11 cellular contexts compared by ENCODE assay signal in genomic region chr2:101998556-101999121, GRCh38. TPM values are rescaled to one million over a fixed set of nuclear protein-coding genes. Genes with fewer than 3 reads are reported as not detected.
DNase-seq lines count a peak whose midpoint lies in the region; ATAC-seq lines count a peak whose summit lies in the region.
"Had no signal": no experiment of that assay in that cellular context is flagged by ENCODE, and none has a peak within 500 bp of the region (broad histone marks: within the 10 kb centered on the region; RNA-seq: fewer than 3 reads in every experiment).

No MANE protein-coding gene starts in this region.

- peaks cover 5% of the 10 kb centered on the region for H3K9me3 Mint-ChIP-seq in activated T-cell treated with anti-CD3 and anti-CD28 coated beads, Interleukin-2, amount 50 U/mL, for 24 hours
- H3K9me3 Mint-ChIP-seq in activated naive CD8-positive, alpha-beta T cell treated with anti-CD3 and anti-CD28 coated beads, Interleukin-2, amount 50 U/mL, for 24 hours = no peaks in the 10 kb centered on the region
- no peaks in the 10 kb centered on the region for H3K9me3 Mint-ChIP-seq in stimulated activated naive B cell treated with anti-CD40 and anti-IgM and Interleukin-4, amounts not matched to agents 10 μg/mL and 1 μg/mL and 100 μg/mL, for 72 hours
- H3K9me3 Mint-ChIP-seq: naive thymus-derived CD8-positive, alpha-beta T cell had no signal

- no peak overlapping the region for H3K4me2 ChIP-seq in Karpas-422 (ENCODE audit: low read depth, low read length, poor library complexity, severe bottlenecking)
- H3K4me2 ChIP-seq: SK-N-SH had no signal

- no peaks in the 10 kb centered on the region for H3K9me2 ChIP-seq in Karpas-422 (replicated peaks; ENCODE audit: insufficient read depth, low read length)
- H3K9me2 ChIP-seq: SK-N-SH had no signal

- H3K36me3 ChIP-seq in Karpas-422 (ENCODE audit: insufficient read depth, low read length) = no peaks in the 10 kb centered on the region

- no peak overlapping the region for H2AFZ ChIP-seq in Karpas-422 (ENCODE audit: low read length)

- no peak overlapping the region for H3K27ac ChIP-seq in Karpas-422 (ENCODE audit: low read length)
- H3K27ac ChIP-seq: upper lobe of left lung had no signal

- H3K27me3 ChIP-seq in Karpas-422 (ENCODE audit: low read length) = no peaks in the 10 kb centered on the region
- H3K27me3 ChIP-seq: upper lobe of left lung had no signal

- H3K27ac Mint-ChIP-seq in activated T-cell treated with anti-CD3 and anti-CD28 coated beads, Interleukin-2, amount 50 U/mL, for 24 hours = peak overlapping the region; percentile 97
- H3K27ac Mint-ChIP-seq in activated naive CD8-positive, alpha-beta T cell treated with anti-CD3 and anti-CD28 coated beads, Interleukin-2, amount 50 U/mL, for 24 hours = peak overlapping the region; percentile 76
- no peak overlapping the region for H3K27ac Mint-ChIP-seq in stimulated activated naive B cell treated with anti-CD40 and anti-IgM and Interleukin-4, amounts not matched to agents 10 μg/mL and 1 μg/mL and 100 μg/mL, for 72 hours
- H3K27ac Mint-ChIP-seq: naive thymus-derived CD8-positive, alpha-beta T cell had no signal

- H3K4me3 ChIP-seq in Karpas-422 (ENCODE audit: low read length) = no peak overlapping the region
- H3K4me3 ChIP-seq: upper lobe of left lung had no signal

- H3K9me3 ChIP-seq in Karpas-422 (ENCODE audit: low read length) = no peaks in the 10 kb centered on the region
- H3K9me3 ChIP-seq: SK-N-SH, upper lobe of left lung had no signal

- H3K4me1 ChIP-seq in Karpas-422 (ENCODE audit: low read length) = no peaks in the 10 kb centered on the region
- H3K4me1 ChIP-seq: upper lobe of left lung had no signal

- H3K36me3 Mint-ChIP-seq in activated T-cell treated with anti-CD3 and anti-CD28 coated beads, Interleukin-2, amount 50 U/mL, for 24 hours (ENCODE audit: low read depth) = no peaks in the 10 kb centered on the region
- no peaks in the 10 kb centered on the region for H3K36me3 Mint-ChIP-seq in activated naive CD8-positive, alpha-beta T cell treated with anti-CD3 and anti-CD28 coated beads, Interleukin-2, amount 50 U/mL, for 24 hours (ENCODE audit: low read depth)
- no peaks in the 10 kb centered on the region for H3K36me3 Mint-ChIP-seq in stimulated activated naive B cell treated with anti-CD40 and anti-IgM and Interleukin-4, amounts not matched to agents 10 μg/mL and 1 μg/mL and 100 μg/mL, for 72 hours
- H3K36me3 Mint-ChIP-seq: naive thymus-derived CD8-positive, alpha-beta T cell had no signal

- DNase-seq in activated T-cell treated with anti-CD3 and anti-CD28 coated beads, Interleukin-2, amount 50 U/mL, for 24 hours = peak; percentile 42
- DNase-seq in activated T-cell treated with anti-CD3 and anti-CD28 coated beads for 4 hours = no peak
- peak; percentile 42 for DNase-seq in Karpas-422
- DNase-seq in activated naive CD8-positive, alpha-beta T cell treated with anti-CD3 and anti-CD28 coated beads, Interleukin-2, amount 50 U/mL, for 24 hours = no peak
- DNase-seq in stimulated activated naive B cell treated with anti-CD40 and anti-IgM and Interleukin-4, amounts not matched to agents 10 μg/mL and 1 μg/mL and 100 μg/mL, for 72 hours = no peak
- DNase-seq in occipital lobe (lab: John Stamatoyannopoulos, UW) = no peak
- DNase-seq: naive thymus-derived CD8-positive, alpha-beta T cell; SK-N-SH; upper lobe of left lung had no signal

- H3K27me3 Mint-ChIP-seq in activated T-cell treated with anti-CD3 and anti-CD28 coated beads, Interleukin-2, amount 50 U/mL, for 24 hours = peaks cover 6% of the 10 kb centered on the region
- peaks cover 8% of the 10 kb centered on the region for H3K27me3 Mint-ChIP-seq in activated naive CD8-positive, alpha-beta T cell treated with anti-CD3 and anti-CD28 coated beads, Interleukin-2, amount 50 U/mL, for 24 hours
- peaks cover 5 to 11% of the 10 kb centered on the region in 2 donors for H3K27me3 Mint-ChIP-seq in stimulated activated naive B cell treated with anti-CD40 and anti-IgM and Interleukin-4, amounts not matched to agents 10 μg/mL and 1 μg/mL and 100 μg/mL, for 72 hours

- no peaks in the 10 kb centered on the region for H4K20me1 ChIP-seq in Karpas-422 (ENCODE audit: insufficient read depth, low read depth, low read length)

- H3K9ac ChIP-seq in Karpas-422 (ENCODE audit: low read length) = no peak overlapping the region
- H3K9ac ChIP-seq: SK-N-SH had no signal

- peak; percentile 62 for ATAC-seq in activated naive CD8-positive, alpha-beta T cell treated with anti-CD3 and anti-CD28 coated beads, Interleukin-2, amount 50 U/mL, for 24 hours
- peak; percentile 54 to 70 for ATAC-seq in stimulated activated naive B cell treated with anti-CD40 and anti-IgM and Interleukin-4, amounts not matched to agents 10 μg/mL and 1 μg/mL and 100 μg/mL, for 72 hours (replicated peaks)
- ATAC-seq in HG03457 (IDR thresholded peaks at IDR 0.05; ENCODE audit: unreplicated experiment) (no peak), esophagus mucosa (no peak)

- H3K4me3 Mint-ChIP-seq in activated T-cell treated with anti-CD3 and anti-CD28 coated beads, Interleukin-2, amount 50 U/mL, for 24 hours = peak overlapping the region; percentile 56
- peak overlapping the region; percentile 28 for H3K4me3 Mint-ChIP-seq in activated naive CD8-positive, alpha-beta T cell treated with anti-CD3 and anti-CD28 coated beads, Interleukin-2, amount 50 U/mL, for 24 hours
- no peak overlapping the region for H3K4me3 Mint-ChIP-seq in stimulated activated naive B cell treated with anti-CD40 and anti-IgM and Interleukin-4, amounts not matched to agents 10 μg/mL and 1 μg/mL and 100 μg/mL, for 72 hours
- H3K4me3 Mint-ChIP-seq: naive thymus-derived CD8-positive, alpha-beta T cell had no signal

- peaks cover 44% of the 10 kb centered on the region for H3K4me1 Mint-ChIP-seq in activated T-cell treated with anti-CD3 and anti-CD28 coated beads, Interleukin-2, amount 50 U/mL, for 24 hours (ENCODE audit: low read depth)
- peaks cover 23% of the 10 kb centered on the region for H3K4me1 Mint-ChIP-seq in activated naive CD8-positive, alpha-beta T cell treated with anti-CD3 and anti-CD28 coated beads, Interleukin-2, amount 50 U/mL, for 24 hours
- peaks cover 0 to 1% of the 10 kb centered on the region in 2 donors for H3K4me1 Mint-ChIP-seq in stimulated activated naive B cell treated with anti-CD40 and anti-IgM and Interleukin-4, amounts not matched to agents 10 μg/mL and 1 μg/mL and 100 μg/mL, for 72 hours

- H3K79me2 ChIP-seq in Karpas-422 (ENCODE audit: low read length) = no peaks in the 10 kb centered on the region

RNA-seq across cellular contexts. Expression of gene IL1R2, which starts 6.9 kb away (rescaled TPM):
- total RNA-seq in Karpas-422 (2014; rRNA removed; shearing (Covaris generic); ENCODE audit: low replicate concordance) = not detected in 2 replicates
- total RNA-seq in occipital lobe (not detected), esophagus mucosa (19.0 TPM)
- total RNA-seq: naive thymus-derived CD8-positive, alpha-beta T cell had no signal

Comparison
In these comparisons a context has a peak if more than half of its experiments do, and no peak if none do; other contexts are left out.
1. DNase-seq: peak in activated T-cell treated with anti-CD3 and anti-CD28 coated beads, Interleukin-2, amount 50 U/mL, for 24 hours (single experiment) and Karpas-422 (single experiment); none in activated T-cell treated with anti-CD3 and anti-CD28 coated beads for 4 hours (single experiment), activated naive CD8-positive, alpha-beta T cell treated with anti-CD3 and anti-CD28 coated beads, Interleukin-2, amount 50 U/mL, for 24 hours (single experiment), stimulated activated naive B cell treated with anti-CD40 and anti-IgM and Interleukin-4, amounts not matched to agents 10 μg/mL and 1 μg/mL and 100 μg/mL, for 72 hours (single experiment) and occipital lobe (single experiment).
2. H3K4me3 Mint-ChIP-seq: peak in activated T-cell treated with anti-CD3 and anti-CD28 coated beads, Interleukin-2, amount 50 U/mL, for 24 hours (single experiment) and activated naive CD8-positive, alpha-beta T cell treated with anti-CD3 and anti-CD28 coated beads, Interleukin-2, amount 50 U/mL, for 24 hours (single experiment); none in stimulated activated naive B cell treated with anti-CD40 and anti-IgM and Interleukin-4, amounts not matched to agents 10 μg/mL and 1 μg/mL and 100 μg/mL, for 72 hours (0 of 2).
3. ATAC-seq: peak in activated naive CD8-positive, alpha-beta T cell treated with anti-CD3 and anti-CD28 coated beads, Interleukin-2, amount 50 U/mL, for 24 hours (single experiment) and stimulated activated naive B cell treated with anti-CD40 and anti-IgM and Interleukin-4, amounts not matched to agents 10 μg/mL and 1 μg/mL and 100 μg/mL, for 72 hours (2 of 2); none in HG03457 (single experiment) and esophagus mucosa (single experiment).
4. RNA of gene IL1R2, which starts 6.9 kb away (total RNA-seq): 19.0 TPM in esophagus mucosa (single experiment); not detected in Karpas-422 and not detected in occipital lobe (single experiment); every median in the first group is over 10 times any median in the second.